Comparison of ENCODE assay signal across 1 cellular context in the genomic region with DNA sequence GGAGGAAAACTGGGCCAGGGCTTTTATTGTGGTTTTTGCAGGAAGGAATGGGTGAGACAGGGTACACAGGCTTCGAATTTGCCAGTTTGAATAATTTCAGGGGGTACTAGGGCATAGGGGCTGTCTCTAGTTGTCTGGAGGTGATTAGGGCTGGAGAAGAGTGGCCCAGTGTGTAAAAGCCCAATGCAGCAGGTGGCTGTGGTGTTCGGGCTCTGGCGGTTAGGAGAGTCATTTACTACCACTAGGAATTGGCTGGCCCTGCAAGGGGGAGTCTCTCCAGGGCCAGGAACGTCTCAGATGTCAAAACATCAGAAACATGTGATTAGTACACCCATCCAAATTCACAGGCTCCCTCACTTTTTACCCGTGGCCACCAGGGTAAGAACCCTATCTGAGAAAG.
TF ChIP-seq lines count a peak whose summit lies in the region.

No MANE protein-coding gene starts in this region.

TF ChIP-seq in A549, 52 proteins besides CTCF, POLR2A, EP300 and RAD21 (continued from another document):
- TF ChIP-seq, protein P1, sequence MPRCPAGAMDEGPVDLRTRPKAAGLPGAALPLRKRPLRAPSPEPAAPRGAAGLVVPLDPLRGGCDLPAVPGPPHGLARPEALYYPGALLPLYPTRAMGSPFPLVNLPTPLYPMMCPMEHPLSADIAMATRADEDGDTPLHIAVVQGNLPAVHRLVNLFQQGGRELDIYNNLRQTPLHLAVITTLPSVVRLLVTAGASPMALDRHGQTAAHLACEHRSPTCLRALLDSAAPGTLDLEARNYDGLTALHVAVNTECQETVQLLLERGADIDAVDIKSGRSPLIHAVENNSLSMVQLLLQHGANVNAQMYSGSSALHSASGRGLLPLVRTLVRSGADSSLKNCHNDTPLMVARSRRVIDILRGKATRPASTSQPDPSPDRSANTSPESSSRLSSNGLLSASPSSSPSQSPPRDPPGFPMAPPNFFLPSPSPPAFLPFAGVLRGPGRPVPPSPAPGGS (IDR thresholded peaks at IDR 0.05): no peak
- TF ChIP-seq HOXB5 (CRISPR knock-in tag; IDR thresholded peaks at IDR 0.05): no peak
